In genomic region chrX:127943570-127943969, GRCh38 we compare ENCODE assay signal across 16 cellular contexts.
DNase-seq lines count a peak whose midpoint lies in the region; ATAC-seq and TF ChIP-seq lines count a peak whose summit lies in the region.
"Had no signal": no experiment of that assay in that cellular context is flagged by ENCODE, and none has a peak within 500 bp of the region (broad histone marks: within the 10 kb centered on the region; RNA-seq: fewer than 3 reads in every experiment).

No MANE protein-coding gene starts in this region.

- no peak overlapping the region for H2BK15ac ChIP-seq in mesendoderm (replicated peaks; ENCODE audit: low read depth)

- H3K36me3 Mint-ChIP-seq in endodermal cell (ENCODE audit: low read depth): peaks cover 2% of the 10 kb centered on the region
- H3K36me3 Mint-ChIP-seq: CD14-positive monocyte; CD4-positive, alpha-beta memory T cell had no signal

- H3K4me1 ChIP-seq in SJCRH30 (peaks cover 14% of the 10 kb centered on the region), endodermal cell (ENCODE audit: control insufficient read depth, insufficient read depth, low read length) (no peaks in the 10 kb centered on the region), mesendoderm (ENCODE audit: control insufficient read depth, low read depth, low read length) (no peaks in the 10 kb centered on the region)
- H3K4me1 ChIP-seq: BLaER1 had no signal

- H3K79me1 ChIP-seq in mesendoderm (ENCODE audit: low read length): no peaks in the 10 kb centered on the region

- no peak overlapping the region for H4K5ac ChIP-seq in mesendoderm (ENCODE audit: low read length)

- H3K27ac Mint-ChIP-seq in endodermal cell: no peak overlapping the region
- H3K27ac Mint-ChIP-seq: CD14-positive monocyte; CD4-positive, alpha-beta memory T cell had no signal

- H3K9me3 Mint-ChIP-seq in endodermal cell: peaks cover 40% of the 10 kb centered on the region

- no peaks in the 10 kb centered on the region for H3K79me2 ChIP-seq in mesendoderm (ENCODE audit: control insufficient read depth, insufficient read depth, low read length)

- no peak overlapping the region for H4K8ac ChIP-seq in mesendoderm (ENCODE audit: low read depth, low read length)

- no peak overlapping the region for H3K18ac ChIP-seq in mesendoderm (ENCODE audit: low read length)

- H2AK5ac ChIP-seq in mesendoderm (ENCODE audit: low read length): no peak overlapping the region

- H3K4me2 ChIP-seq in mesendoderm (ENCODE audit: low read length): no peak overlapping the region
- H3K4me2 ChIP-seq: BLaER1 had no signal

- no peak overlapping the region for H3K56ac ChIP-seq in mesendoderm (ENCODE audit: low read length)

- H3K4me1 Mint-ChIP-seq in endodermal cell: peaks cover 17% of the 10 kb centered on the region
- H3K4me1 Mint-ChIP-seq: CD14-positive monocyte; CD4-positive, alpha-beta memory T cell had no signal

- no peak overlapping the region for H2BK5ac ChIP-seq in mesendoderm (ENCODE audit: low read length)

- H3K4me3 ChIP-seq in SJCRH30 (no peak overlapping the region), endodermal cell (ENCODE audit: low read length) (no peak overlapping the region), mesendoderm (ENCODE audit: low read length) (no peak overlapping the region)
- H3K4me3 ChIP-seq: BLaER1 had no signal

- H3K27me3 Mint-ChIP-seq in endodermal cell (ENCODE audit: insufficient read depth): no peaks in the 10 kb centered on the region
- H3K27me3 Mint-ChIP-seq: CD4-positive, alpha-beta memory T cell had no signal

- H3K27ac ChIP-seq in SJCRH30: no peak overlapping the region
- H3K27ac ChIP-seq in endodermal cell (ENCODE audit: low read depth, low read length): no peak overlapping the region
- no peak overlapping the region for H3K27ac ChIP-seq in mesendoderm (ENCODE audit: low read depth, low read length)
- H3K27ac ChIP-seq: BLaER1 had no signal

- no peak for ATAC-seq in stimulated activated naive CD8-positive, alpha-beta T cell treated with anti-CD3 and anti-CD28 coated beads, Interleukin-15, Interleukin-2, amounts not matched to agents 100 U/mL and 50 U/mL, for 24 hours

- TF ChIP-seq CTCF in endodermal cell (conservative IDR thresholded peaks at IDR 0.05): no peak

- H3K36me3 ChIP-seq in SJCRH30: no peaks in the 10 kb centered on the region
- H3K36me3 ChIP-seq in endodermal cell (ENCODE audit: control insufficient read depth, insufficient read depth, low read length): no peaks in the 10 kb centered on the region
- H3K36me3 ChIP-seq in mesendoderm (ENCODE audit: control insufficient read depth, insufficient read depth, low read length): no peaks in the 10 kb centered on the region
- H3K36me3 ChIP-seq: BLaER1 had no signal

- no peak overlapping the region for H3K4me3 Mint-ChIP-seq in endodermal cell
- H3K4me3 Mint-ChIP-seq: CD14-positive monocyte; CD4-positive, alpha-beta memory T cell had no signal

- H2BK120ac ChIP-seq in mesendoderm (ENCODE audit: low read depth, low read length): no peak overlapping the region

- H3K27me3 ChIP-seq in SJCRH30: no peaks in the 10 kb centered on the region
- H3K27me3 ChIP-seq in endodermal cell (ENCODE audit: control insufficient read depth, insufficient read depth, low read length, poor library complexity, severe bottlenecking): no peaks in the 10 kb centered on the region
- no peaks in the 10 kb centered on the region for H3K27me3 ChIP-seq in mesendoderm (ENCODE audit: insufficient read depth, low read length, poor library complexity)

- H3K4ac ChIP-seq in mesendoderm (ENCODE audit: low read depth, low read length): no peak overlapping the region

- H3K9me3 ChIP-seq in SJCRH30 (replicated peaks) (no peaks in the 10 kb centered on the region), endodermal cell (ENCODE audit: control insufficient read depth, low read length) (peaks cover 22% of the 10 kb centered on the region)
- H3K9me3 ChIP-seq: BLaER1 had no signal

- no CpG with 5 or more reads among the region's 1 CpG for WGBS in endodermal cell (ENCODE audit: insufficient coverage in 1 of 2, insufficient read length in 1 of 2), 2 experiments
- no CpG with 5 or more reads among the region's 1 CpG for WGBS in mesendoderm (ENCODE audit: extremely low coverage, insufficient coverage, low lambda C conversion rate)

- H3K9ac ChIP-seq in endodermal cell (ENCODE audit: extremely low read depth, low read length, poor library complexity, severe bottlenecking) (no peak overlapping the region), mesendoderm (ENCODE audit: low read length) (no peak overlapping the region)
- H3K9ac ChIP-seq: BLaER1 had no signal

- DNase-seq in ELF-1 (ENCODE audit: low read depth, low spot score) (peak; percentile 51), SJCRH30 (peak; percentile 17 to 61), endodermal cell (peak; percentile 44), mesendoderm (peak; percentile 88), SHP77 treated with DMSO at 0.1 percent for 48 hours (lab: John Stamatoyannopoulos, UW) (no peak), NCI-H187 treated with DMSO at 0.1 percent for 48 hours (lab: John Stamatoyannopoulos, UW) (no peak), NCI-H1436 (lab: John Stamatoyannopoulos, UW) (no peak)
- DNase-seq in stimulated activated naive CD8-positive, alpha-beta T cell treated with anti-CD3 and anti-CD28 coated beads, Interleukin-15, Interleukin-2, amounts not matched to agents 100 U/mL and 50 U/mL, for 24 hours: no peak
- DNase-seq: 8988T; Calu3; CD4-positive, alpha-beta memory T cell; DMS79 treated with DMSO at 0.1 percent for 48 hours; HCEC 1CT; IMR-90 had no signal

- H3K23ac ChIP-seq in mesendoderm (ENCODE audit: low read length): no peak overlapping the region

Comparison
In these comparisons a context has a peak if more than half of its experiments do, and no peak if none do; other contexts are left out.
1. DNase-seq: peak in ELF-1 (single experiment), SJCRH30 (2 of 2), endodermal cell (single experiment) and mesendoderm (single experiment); none in SHP77 treated with DMSO at 0.1 percent for 48 hours (single experiment), NCI-H187 treated with DMSO at 0.1 percent for 48 hours (single experiment), stimulated activated naive CD8-positive, alpha-beta T cell treated with anti-CD3 and anti-CD28 coated beads, Interleukin-15, Interleukin-2, amounts not matched to agents 100 U/mL and 50 U/mL, for 24 hours (single experiment) and NCI-H1436 (single experiment).